In genomic region chr7:151992375-151992774, GRCh38 we compare ENCODE assay signal across 8 cellular contexts. TPM values are rescaled to one million over a fixed set of nuclear protein-coding genes. Genes with fewer than 3 reads are reported as not detected.
DNase-seq lines count a peak whose midpoint lies in the region; ATAC-seq and TF ChIP-seq lines count a peak whose summit lies in the region.

No MANE protein-coding gene starts in this region.

- H3K9me3 Mint-ChIP-seq in endothelial cell (ENCODE audit: unreplicated experiment): no peaks in the 10 kb centered on the region
- H3K9me3 Mint-ChIP-seq in naive thymus-derived CD4-positive, alpha-beta T cell: no peaks in the 10 kb centered on the region

- no peak for TF ChIP-seq CTCF in endothelial cell (IDR thresholded peaks at IDR 0.05; ENCODE audit: unreplicated experiment)
- peak in 3 of 5 experiments; percentile 13 to 49 (median 18) for TF ChIP-seq CTCF in tibial nerve (IDR thresholded peaks at IDR 0.05)

- H3K27ac ChIP-seq in naive thymus-derived CD4-positive, alpha-beta T cell (ENCODE audit: low read depth, low read length): no peak overlapping the region
- H3K27ac ChIP-seq in tibial nerve: no peak overlapping the region

- H3K4me3 Mint-ChIP-seq in endothelial cell (ENCODE audit: unreplicated experiment): no peak overlapping the region
- H3K4me3 Mint-ChIP-seq in naive thymus-derived CD4-positive, alpha-beta T cell: peak overlapping the region in 3 of 10 donors; percentile 3 to 25 (median 18)

- no peaks in the 10 kb centered on the region for H3K4me1 Mint-ChIP-seq in endothelial cell (ENCODE audit: unreplicated experiment)
- peaks cover 0 to 10% (median 7%) of the 10 kb centered on the region in 7 donors for H3K4me1 Mint-ChIP-seq in naive thymus-derived CD4-positive, alpha-beta T cell

- no peak overlapping the region for H3K4me3 ChIP-seq in naive thymus-derived CD4-positive, alpha-beta T cell (ENCODE audit: low read length)
- no peak overlapping the region for H3K4me3 ChIP-seq in tibial nerve

- H3K36me3 ChIP-seq in naive thymus-derived CD4-positive, alpha-beta T cell (ENCODE audit: control insufficient read depth in 2 of 3, insufficient read depth in 3 of 3, low read length in 3 of 3): no peaks in the 10 kb centered on the region
- H3K36me3 ChIP-seq in tibial nerve: no peaks in the 10 kb centered on the region

- CTCF ChIA-PET in naive thymus-derived CD4-positive, alpha-beta T cell (lab: Charles Lee): interaction anchor here (0.6 kb wide), 1 partner anchor 10 kb away, joined by 3 read pairs; no protein-coding TSS in a partner anchor

- no peak overlapping the region for H3K27ac Mint-ChIP-seq in endothelial cell (ENCODE audit: unreplicated experiment)
- peak overlapping the region in 2 of 9 donors; percentile 27 to 55 for H3K27ac Mint-ChIP-seq in naive thymus-derived CD4-positive, alpha-beta T cell

- POLR2A ChIA-PET in naive thymus-derived CD4-positive, alpha-beta T cell (lab: Charles Lee): no interaction called here

- no peaks in the 10 kb centered on the region for H3K4me1 ChIP-seq in naive thymus-derived CD4-positive, alpha-beta T cell (ENCODE audit: control insufficient read depth in 2 of 2, insufficient read depth in 2 of 2, low read length in 2 of 2)
- no peaks in the 10 kb centered on the region for H3K4me1 ChIP-seq in tibial nerve

- intact Hi-C loops in naive thymus-derived CD4-positive, alpha-beta T cell (cut with micrococcal nuclease): loop anchor here in 1 of 2 donors (1.0 to 10.0 kb wide), 5 partner anchors 56 to 418 kb away; partner anchors contain the start of gene PRKAG2

- H3K27me3 Mint-ChIP-seq in endothelial cell (ENCODE audit: unreplicated experiment): peaks cover 1% of the 10 kb centered on the region
- H3K27me3 Mint-ChIP-seq in naive thymus-derived CD4-positive, alpha-beta T cell: peaks cover 14 to 41% (median 30%) of the 10 kb centered on the region in 5 donors

- H3K36me3 Mint-ChIP-seq in endothelial cell (ENCODE audit: low read depth, unreplicated experiment): no peaks in the 10 kb centered on the region
- no peaks in the 10 kb centered on the region for H3K36me3 Mint-ChIP-seq in naive thymus-derived CD4-positive, alpha-beta T cell

- no peak for TF ChIP-seq POLR2A in tibial nerve (IDR thresholded peaks at IDR 0.05)

- H3K27me3 ChIP-seq in naive thymus-derived CD4-positive, alpha-beta T cell (ENCODE audit: control insufficient read depth in 2 of 2, insufficient read depth in 2 of 2, low read length in 2 of 2): no peaks in the 10 kb centered on the region
- H3K27me3 ChIP-seq in tibial nerve: peaks cover 0 to 1% of the 10 kb centered on the region in 2 donors

- ATAC-seq in GM18909 (IDR thresholded peaks at IDR 0.05; ENCODE audit: poor library complexity, unreplicated experiment): peak; percentile 70
- peak; percentile 96 for ATAC-seq in naive thymus-derived CD4-positive, alpha-beta T cell

- 7 to 16% methylated on average over 12 of the region's 12 CpGs for WGBS in tibial nerve, 2 donors

- peak; percentile 38 for DNase-seq in AG08395 (ENCODE audit: low spot score)
- peak; percentile 7 for DNase-seq in NCI-H2029 treated with DMSO at 0.1 percent for 48 hours (lab: John Stamatoyannopoulos, UW)
- peak; percentile 61 for DNase-seq in activated CD4-positive, alpha-beta T cell treated with anti-CD3 and anti-CD28 coated beads for 48 hours
- DNase-seq in endothelial cell (ENCODE audit: low spot score): peak; percentile 44
- peak in 8 of 9 donors; percentile 14 to 54 (median 44) for DNase-seq in naive thymus-derived CD4-positive, alpha-beta T cell
- peak in 1 of 2 donors; percentile 41 for DNase-seq in tibial nerve (ENCODE audit: low spot score in 2 of 2)
- no peak for DNase-seq in HK-2 (ENCODE audit: unreplicated experiment)

- no peak for TF ChIP-seq EP300 in tibial nerve (IDR thresholded peaks at IDR 0.05)

- no peaks in the 10 kb centered on the region for H3K9me3 ChIP-seq in naive thymus-derived CD4-positive, alpha-beta T cell (ENCODE audit: control insufficient read depth in 2 of 3, low read length in 3 of 3)
- no peaks in the 10 kb centered on the region for H3K9me3 ChIP-seq in tibial nerve

RNA-seq across cellular contexts. Expression of gene GALNT11, which starts 33.1 kb away (rescaled TPM):
- total RNA-seq in endothelial cell (ENCODE audit: unreplicated experiment): 21.2 TPM
- 10 to 100 TPM; 16.0 to 29.5 (median 17.9) TPM for total RNA-seq in naive thymus-derived CD4-positive, alpha-beta T cell
- polyA plus RNA-seq in naive thymus-derived CD4-positive, alpha-beta T cell: 10 to 100 TPM; 28.6 to 41.3 TPM
- 10 to 100 TPM; 27.9 to 45.7 (median 36.6) TPM for total RNA-seq in tibial nerve

RNA-seq across cellular contexts. Expression of gene GALNTL5, which starts 36.1 kb away (rescaled TPM):
- total RNA-seq in endothelial cell (ENCODE audit: unreplicated experiment) (not detected), tibial nerve (not detected)
- total RNA-seq in naive thymus-derived CD4-positive, alpha-beta T cell: not detected
- polyA plus RNA-seq in naive thymus-derived CD4-positive, alpha-beta T cell: not detected
